In the genomic region with DNA sequence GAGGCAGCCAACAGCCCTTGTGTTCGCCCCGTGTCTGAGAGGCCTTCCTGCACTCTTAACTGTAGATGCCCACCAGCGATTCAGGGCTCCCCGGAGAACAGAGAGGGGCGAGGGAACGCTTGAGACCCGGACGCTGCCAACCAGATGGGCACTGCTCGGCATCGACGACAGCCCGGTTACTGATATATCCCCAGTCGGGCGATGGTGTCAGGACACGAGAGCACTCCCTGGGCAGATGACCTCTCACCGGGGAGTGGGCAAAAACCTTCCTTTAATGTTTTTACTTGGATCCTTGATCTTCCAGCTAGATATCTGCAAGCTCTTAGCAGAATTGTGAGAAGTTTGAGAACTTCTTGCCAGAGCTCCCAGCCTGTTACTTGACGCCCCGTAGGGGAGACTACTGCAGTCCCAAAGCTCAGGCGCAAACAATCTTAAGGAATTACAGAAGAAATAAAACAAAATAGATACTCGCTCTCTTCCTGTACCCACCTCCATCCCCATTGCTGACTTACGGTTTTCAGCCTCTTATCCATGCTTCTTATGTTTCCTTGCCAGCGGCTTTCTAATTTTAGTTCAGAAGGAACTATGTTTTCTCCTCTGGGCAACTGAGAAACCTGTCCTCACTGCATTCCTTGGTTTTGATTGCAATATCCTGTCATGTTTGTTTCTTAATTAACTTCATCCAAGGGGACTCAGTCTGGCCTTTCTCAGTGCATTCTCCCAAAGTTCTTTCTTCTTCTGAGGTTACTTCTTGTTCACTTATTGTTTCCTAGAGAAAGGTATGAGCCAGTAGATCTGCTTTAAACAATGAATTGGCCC, we compare ENCODE assay signal across 8 cellular contexts. TPM values are rescaled to one million over a fixed set of nuclear protein-coding genes. Genes with fewer than 3 reads are reported as not detected.
DNase-seq lines count a peak whose midpoint lies in the region; ATAC-seq lines count a peak whose summit lies in the region.

No MANE protein-coding gene starts in this region.

- no peaks in the 10 kb centered on the region for H3K27me3 Mint-ChIP-seq in stimulated activated naive CD8-positive, alpha-beta T cell treated with anti-CD3 and anti-CD28 coated beads, Interleukin-15, Interleukin-2, amounts not matched to agents 100 ng/mL and 50 ng/mL, for 24 hours
- no peaks in the 10 kb centered on the region for H3K27me3 Mint-ChIP-seq in activated naive CD8-positive, alpha-beta T cell
- H3K27me3 Mint-ChIP-seq in immature natural killer cell (ENCODE audit: low read depth in 3 of 3): peaks cover 4 to 13% (median 4%) of the 10 kb centered on the region in 3 donors

- H3K36me3 ChIP-seq in stomach smooth muscle (ENCODE audit: control insufficient read depth in 2 of 2, insufficient read depth in 2 of 2, low read length in 2 of 2): peaks cover 0 to 2% of the 10 kb centered on the region in 2 donors

- peaks cover 35% of the 10 kb centered on the region for H3K4me1 ChIP-seq in stomach smooth muscle (ENCODE audit: control insufficient read depth, insufficient read depth, low read length)

- peaks cover 41% of the 10 kb centered on the region for H3K4me1 Mint-ChIP-seq in stimulated activated naive CD8-positive, alpha-beta T cell treated with anti-CD3 and anti-CD28 coated beads, Interleukin-15, Interleukin-2, amounts not matched to agents 100 ng/mL and 50 ng/mL, for 24 hours (ENCODE audit: low read depth)
- peaks cover 44% of the 10 kb centered on the region for H3K4me1 Mint-ChIP-seq in activated naive CD8-positive, alpha-beta T cell (ENCODE audit: low read depth)
- peaks cover 40 to 64% of the 10 kb centered on the region in 2 donors for H3K4me1 Mint-ChIP-seq in immature natural killer cell

- peak overlapping the region; percentile 95 to 100 for H3K4me3 ChIP-seq in stomach smooth muscle (ENCODE audit: low read length in 2 of 2)

- H3K36me3 Mint-ChIP-seq in stimulated activated naive CD8-positive, alpha-beta T cell treated with anti-CD3 and anti-CD28 coated beads, Interleukin-15, Interleukin-2, amounts not matched to agents 100 ng/mL and 50 ng/mL, for 24 hours (ENCODE audit: low read depth): peaks cover 23% of the 10 kb centered on the region
- H3K36me3 Mint-ChIP-seq in activated naive CD8-positive, alpha-beta T cell: peaks cover 3% of the 10 kb centered on the region
- H3K36me3 Mint-ChIP-seq in immature natural killer cell: peaks cover 0 to 6% (median 0%) of the 10 kb centered on the region in 3 donors

- no peaks in the 10 kb centered on the region for H3K27me3 ChIP-seq in stomach smooth muscle (ENCODE audit: control insufficient read depth in 1 of 2, insufficient read depth in 2 of 2, low read length in 2 of 2)

- H3K9me3 Mint-ChIP-seq in stimulated activated naive CD8-positive, alpha-beta T cell treated with anti-CD3 and anti-CD28 coated beads, Interleukin-15, Interleukin-2, amounts not matched to agents 100 ng/mL and 50 ng/mL, for 24 hours: no peaks in the 10 kb centered on the region
- no peaks in the 10 kb centered on the region for H3K9me3 Mint-ChIP-seq in activated naive CD8-positive, alpha-beta T cell (ENCODE audit: low read depth)
- no peaks in the 10 kb centered on the region for H3K9me3 Mint-ChIP-seq in immature natural killer cell

- H3K27ac ChIP-seq in stomach smooth muscle (ENCODE audit: low read length): peak overlapping the region; percentile 97

- no peaks in the 10 kb centered on the region for H3K9me3 ChIP-seq in stomach smooth muscle (ENCODE audit: control insufficient read depth in 2 of 2, low read length in 2 of 2)

- H3K9ac ChIP-seq in stomach smooth muscle (ENCODE audit: low read length in 2 of 2): peak overlapping the region; percentile 95 to 96

- H3K27ac Mint-ChIP-seq in stimulated activated naive CD8-positive, alpha-beta T cell treated with anti-CD3 and anti-CD28 coated beads, Interleukin-15, Interleukin-2, amounts not matched to agents 100 ng/mL and 50 ng/mL, for 24 hours: peak overlapping the region; percentile 93
- H3K27ac Mint-ChIP-seq in activated naive CD8-positive, alpha-beta T cell: peak overlapping the region; percentile 95
- H3K27ac Mint-ChIP-seq in immature natural killer cell: peak overlapping the region; percentile 94 to 96 (median 96)

- ATAC-seq in stimulated activated naive CD8-positive, alpha-beta T cell treated with anti-CD3 and anti-CD28 coated beads, Interleukin-15, Interleukin-2, amounts not matched to agents 100 U/mL and 50 U/mL, for 24 hours: no peak
- no peak for ATAC-seq in GM21381 (IDR thresholded peaks at IDR 0.05; ENCODE audit: unreplicated experiment)
- no peak for ATAC-seq in HG03432 (IDR thresholded peaks at IDR 0.05; ENCODE audit: unreplicated experiment)
- no peak for ATAC-seq in HG03175 (IDR thresholded peaks at IDR 0.05; ENCODE audit: unreplicated experiment)

- peak overlapping the region; percentile 91 for H3K4me3 Mint-ChIP-seq in stimulated activated naive CD8-positive, alpha-beta T cell treated with anti-CD3 and anti-CD28 coated beads, Interleukin-15, Interleukin-2, amounts not matched to agents 100 ng/mL and 50 ng/mL, for 24 hours
- peak overlapping the region; percentile 94 for H3K4me3 Mint-ChIP-seq in activated naive CD8-positive, alpha-beta T cell
- H3K4me3 Mint-ChIP-seq in immature natural killer cell: peak overlapping the region; percentile 88 to 99 (median 95)

- DNase-seq in stimulated activated naive CD8-positive, alpha-beta T cell treated with anti-CD3 and anti-CD28 coated beads, Interleukin-15, Interleukin-2, amounts not matched to agents 100 U/mL and 50 U/mL, for 24 hours: no peak
- peak in 1 of 3 donors; percentile 4 for DNase-seq in immature natural killer cell

RNA-seq across cellular contexts. Expression of a gene that starts 0.8 kb away (rescaled TPM):
- 10 to 100 TPM in 1 of 3 donors, 1 to 10 TPM in 2; 2.0 to 13.7 (median 5.0) TPM for polyA plus RNA-seq in immature natural killer cell

RNA-seq across cellular contexts. Expression of a gene that starts 44.5 kb away (rescaled TPM):
- 10 to 100 TPM; 14.3 to 21.2 (median 18.6) TPM for polyA plus RNA-seq in immature natural killer cell

RNA-seq across cellular contexts. Expression of a gene that starts 45.9 kb away (rescaled TPM):
- not detected for polyA plus RNA-seq in immature natural killer cell

RNA-seq across cellular contexts. Expression of a gene that starts 55.8 kb away (rescaled TPM):
- 10 to 100 TPM; 17.7 to 41.2 (median 22.5) TPM for polyA plus RNA-seq in immature natural killer cell
